ENCODE assay signal across 8 cellular contexts in genomic region chr1:12031039-12031980, GRCh38. TPM values are rescaled to one million over a fixed set of nuclear protein-coding genes. Genes with fewer than 3 reads are reported as not detected.
A peak's percentile ranks its signal among the peaks of the same experiment; 100 is the strongest.
DNase-seq lines count a peak whose midpoint lies in the region; ATAC-seq and TF ChIP-seq lines count a peak whose summit lies in the region.

No MANE protein-coding gene starts in this region.

- intact Hi-C loops in activated B cell treated with CpG ODN at 0.5 μM for 24 hours (cut with micrococcal nuclease): loop anchor here (1.0 to 2.0 kb wide), 2 partner anchors 31 to 122 kb away; no protein-coding TSS in a partner anchor

- H3K4me1 Mint-ChIP-seq in activated B cell treated with CpG ODN at 0.5 μM for 24 hours: peaks cover 15% of the 10 kb centered on the region
- no peaks in the 10 kb centered on the region for H3K4me1 Mint-ChIP-seq in progenitor cell of endocrine pancreas (ENCODE audit: low read depth)

- no peaks in the 10 kb centered on the region for H3K9me3 Mint-ChIP-seq in activated B cell treated with CpG ODN at 0.5 μM for 24 hours
- H3K9me3 Mint-ChIP-seq in progenitor cell of endocrine pancreas (ENCODE audit: low read depth): no peaks in the 10 kb centered on the region

- no peak overlapping the region for H3K27ac Mint-ChIP-seq in activated B cell treated with CpG ODN at 0.5 μM for 24 hours
- no peak overlapping the region for H3K27ac Mint-ChIP-seq in progenitor cell of endocrine pancreas

- no peaks in the 10 kb centered on the region for H3K27me3 Mint-ChIP-seq in activated B cell treated with CpG ODN at 0.5 μM for 24 hours
- H3K27me3 Mint-ChIP-seq in progenitor cell of endocrine pancreas: no peaks in the 10 kb centered on the region

- peaks cover 50% of the 10 kb centered on the region for H3K36me3 Mint-ChIP-seq in activated B cell treated with CpG ODN at 0.5 μM for 24 hours (ENCODE audit: low read depth)
- H3K36me3 Mint-ChIP-seq in progenitor cell of endocrine pancreas (ENCODE audit: insufficient read depth): peaks cover 14% of the 10 kb centered on the region

- CTCF ChIA-PET in activated B cell treated with CpG ODN at 0.5 μM for 24 hours (lab: Charles Lee): interaction anchor here (0.7 to 1.5 kb wide), 14 partner anchors 15 to 243 kb away, joined by 3 to 6 read pairs (median 3); no protein-coding TSS in a partner anchor

- TF ChIP-seq CTCF in activated B cell treated with CpG ODN at 0.5 μM for 24 hours (IDR thresholded peaks at IDR 0.05): no peak
- TF ChIP-seq CTCF in fibroblast of the aortic adventitia (IDR thresholded peaks at IDR 0.05; ENCODE audit: insufficient read depth, low read length): peak; percentile 57
- peak; percentile 28 for TF ChIP-seq CTCF in progenitor cell of endocrine pancreas (IDR thresholded peaks at IDR 0.05; ENCODE audit: unreplicated experiment)

- POLR2A ChIA-PET in activated B cell treated with CpG ODN at 0.5 μM for 24 hours (lab: Charles Lee): interaction anchor here (0.6 to 4.4 kb wide), 7 partner anchors 9 to 122 kb away, joined by 3 to 65 read pairs (median 8); partner anchors contain the start of gene MIIP

- no peak overlapping the region for H3K4me3 ChIP-seq in fibroblast of the aortic adventitia (ENCODE audit: low read depth, low read length)

- ATAC-seq in GM21381 (IDR thresholded peaks at IDR 0.05; ENCODE audit: unreplicated experiment) (peak; percentile 46), activated B cell treated with CpG ODN at 0.5 μM for 24 hours (ENCODE audit: low read depth) (peak; percentile 73), HG03025 (IDR thresholded peaks at IDR 0.05; ENCODE audit: low FRiP score, unreplicated experiment) (no peak), GM21390 (IDR thresholded peaks at IDR 0.05; ENCODE audit: unreplicated experiment) (no peak)

- no peak overlapping the region for H3K4me3 Mint-ChIP-seq in activated B cell treated with CpG ODN at 0.5 μM for 24 hours
- H3K4me3 Mint-ChIP-seq in progenitor cell of endocrine pancreas (ENCODE audit: low read depth): no peak overlapping the region

- DNase-seq in 8988T (peak; percentile 58), activated B cell treated with CpG ODN at 0.5 μM for 24 hours (no peak), fibroblast of the aortic adventitia (ENCODE audit: low read depth) (peak; percentile 27), progenitor cell of endocrine pancreas (ENCODE audit: low spot score, unreplicated experiment) (no peak), middle frontal gyrus (ENCODE audit: extremely low spot score, low spot score) (no peak)

RNA-seq across cellular contexts. Expression of gene MIIP, which starts 12.0 kb away (rescaled TPM):
- 72.1 and 74.2 TPM in 2 replicates for total RNA-seq in activated B cell treated with CpG ODN at 0.5 μM for 24 hours
- total RNA-seq in fibroblast of the aortic adventitia (ENCODE audit: low replicate concordance): 22.0 and 31.4 TPM in 2 replicates
- 46.5 and 47.1 TPM in 2 replicates for total RNA-seq in progenitor cell of endocrine pancreas

RNA-seq across cellular contexts. Expression of gene TNFRSF8, which starts 31.8 kb away (rescaled TPM):
- total RNA-seq in activated B cell treated with CpG ODN at 0.5 μM for 24 hours: 2.2 and 2.7 TPM in 2 replicates
- 0.09 and 15.4 TPM in 2 replicates for total RNA-seq in fibroblast of the aortic adventitia (ENCODE audit: low replicate concordance)
- total RNA-seq in progenitor cell of endocrine pancreas: not detected in 2 replicates

RNA-seq across cellular contexts. Expression of gene MFN2, which starts 51.1 kb away (rescaled TPM):
- total RNA-seq in activated B cell treated with CpG ODN at 0.5 μM for 24 hours (46.5 and 54.1 TPM in 2 replicates), fibroblast of the aortic adventitia (ENCODE audit: low replicate concordance) (41.9 and 59.7 TPM in 2 replicates), progenitor cell of endocrine pancreas (50.6 and 55.8 TPM in 2 replicates)

Comparison
In these comparisons a context has a peak if more than half of its experiments do, and no peak if none do; other contexts are left out.
1. DNase-seq: peak in 8988T (single experiment) and fibroblast of the aortic adventitia (single experiment); none in activated B cell treated with CpG ODN at 0.5 μM for 24 hours (single experiment), progenitor cell of endocrine pancreas (single experiment) and middle frontal gyrus (single experiment).
2. ATAC-seq: peak in GM21381 (single experiment) and activated B cell treated with CpG ODN at 0.5 μM for 24 hours (single experiment); none in HG03025 (single experiment) and GM21390 (single experiment).